8 cellular contexts compared by ENCODE assay signal in the genomic region with DNA sequence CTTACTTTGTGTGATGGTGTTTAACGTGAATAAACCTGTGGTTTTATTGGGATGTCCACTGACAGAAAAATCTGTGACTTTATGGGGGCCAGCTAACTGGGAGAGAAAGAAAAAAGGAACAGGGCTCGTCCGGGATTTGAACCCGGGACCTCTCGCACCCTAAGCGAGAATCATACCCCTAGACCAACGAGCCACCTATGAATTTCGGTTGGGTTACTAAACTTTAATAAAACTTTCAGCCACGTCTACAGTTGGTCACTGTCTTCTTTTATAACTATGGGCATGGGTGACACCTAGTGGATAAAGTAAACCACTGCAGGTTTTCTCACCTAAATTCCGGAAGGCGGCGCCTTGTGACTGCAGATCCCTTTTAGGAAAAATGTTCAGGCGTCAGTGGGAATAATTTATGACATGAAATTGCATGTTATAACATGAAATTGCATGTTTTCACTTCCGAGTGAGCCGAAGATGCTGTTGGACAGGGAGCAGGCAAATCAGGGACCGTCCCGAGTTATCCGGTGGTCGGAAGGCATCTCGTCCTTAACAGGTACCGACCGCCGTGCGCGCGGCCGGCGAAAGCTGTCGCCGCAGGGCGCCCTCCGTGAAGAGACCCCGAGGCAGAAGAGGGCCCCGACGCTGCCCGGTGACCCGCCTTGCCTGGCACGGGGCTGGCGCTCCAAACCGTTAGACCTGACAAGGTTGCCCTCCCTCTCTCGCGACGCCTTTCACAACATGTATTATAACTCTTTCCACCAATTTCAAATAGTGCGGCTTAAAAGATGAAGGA. TPM values are rescaled to one million over a fixed set of nuclear protein-coding genes. Genes with fewer than 3 reads are reported as not detected.
A peak's percentile ranks its signal among the peaks of the same experiment; 100 is the strongest.
DNase-seq lines count a peak whose midpoint lies in the region; ATAC-seq and TF ChIP-seq lines count a peak whose summit lies in the region.

No MANE protein-coding gene starts in this region.

- H3K27me3 ChIP-seq in GM06990 (replicated peaks; ENCODE audit: control insufficient read depth, insufficient read depth, low read length) = no peaks in the 10 kb centered on the region
- H3K27me3 ChIP-seq in mucosa of rectum (ENCODE audit: control insufficient read depth in 2 of 2, insufficient read depth in 2 of 2, low read length in 2 of 2) = no peaks in the 10 kb centered on the region
- H3K27me3 ChIP-seq in stomach smooth muscle (ENCODE audit: control insufficient read depth in 1 of 2, insufficient read depth in 2 of 2, low read length in 2 of 2) = no peaks in the 10 kb centered on the region

- H3K4me1 ChIP-seq in mucosa of rectum (ENCODE audit: control insufficient read depth in 2 of 2, insufficient read depth in 2 of 2, low read length in 2 of 2) (peaks cover 0 to 15% of the 10 kb centered on the region in 2 donors), stomach smooth muscle (ENCODE audit: control insufficient read depth, insufficient read depth, low read length) (peaks cover 7% of the 10 kb centered on the region)

- H3K36me3 ChIP-seq in GM06990 (ENCODE audit: control insufficient read depth, insufficient read depth, low read length) (no peaks in the 10 kb centered on the region), mucosa of rectum (ENCODE audit: control insufficient read depth in 2 of 2, insufficient read depth in 2 of 2, low read length in 2 of 2) (no peaks in the 10 kb centered on the region), stomach smooth muscle (ENCODE audit: control insufficient read depth in 2 of 2, insufficient read depth in 2 of 2, low read length in 2 of 2) (no peaks in the 10 kb centered on the region)

- peak overlapping the region; percentile 77 for H3K4me3 ChIP-seq in GM06990 (replicated peaks; ENCODE audit: low read depth, low read length)
- peak overlapping the region; percentile 83 to 95 for H3K4me3 ChIP-seq in mucosa of rectum (ENCODE audit: low read length in 2 of 2)
- peak overlapping the region; percentile 73 to 97 for H3K4me3 ChIP-seq in stomach smooth muscle (ENCODE audit: low read length in 2 of 2)

- peak overlapping the region in 1 of 2 donors; percentile 49 for H3K27ac ChIP-seq in mucosa of rectum (ENCODE audit: low read depth in 2 of 2, low read length in 2 of 2)
- peak overlapping the region; percentile 33 for H3K27ac ChIP-seq in stomach smooth muscle (ENCODE audit: low read length)

- peak; percentile 92 for TF ChIP-seq CTCF in GM06990 (IDR thresholded peaks at IDR 0.05; ENCODE audit: insufficient read depth, low read length, poor library complexity, severe bottlenecking)

- DNase-seq in GM06990 (ENCODE audit: extremely low read depth, insufficient read length) (peak; percentile 80), HuH-7 (ENCODE audit: low spot score) (peak; percentile 49), NOMO-1 treated with DMSO at 0.1 percent for 48 hours (lab: John Stamatoyannopoulos, UW; ENCODE audit: unreplicated experiment) (peak; percentile 83), activated T-cell treated with anti-CD3 and anti-CD28 coated beads for 1 hour (ENCODE audit: low read depth) (peak; percentile 28)

- H3K9ac ChIP-seq in mucosa of rectum (ENCODE audit: low read depth in 1 of 2, low read length in 2 of 2) = peak overlapping the region; percentile 68 to 70
- peak overlapping the region; percentile 56 to 66 for H3K9ac ChIP-seq in stomach smooth muscle (ENCODE audit: low read length in 2 of 2)

- no peaks in the 10 kb centered on the region for H3K9me3 ChIP-seq in mucosa of rectum (ENCODE audit: control insufficient read depth in 2 of 2, low read length in 2 of 2)
- no peaks in the 10 kb centered on the region for H3K9me3 ChIP-seq in stomach smooth muscle (ENCODE audit: control insufficient read depth in 2 of 2, low read length in 2 of 2)

- ATAC-seq in esophagus mucosa (peak; percentile 70), GM18867 (IDR thresholded peaks at IDR 0.05; ENCODE audit: unreplicated experiment) (no peak)

RNA-seq across cellular contexts. Expression of a gene that starts 18.2 kb away (rescaled TPM):
- not detected for total RNA-seq in esophagus mucosa

RNA-seq across cellular contexts. Expression of a gene that starts 21.6 kb away (rescaled TPM):
- total RNA-seq in esophagus mucosa = not detected

RNA-seq across cellular contexts. Expression of a gene that starts 32.1 kb away (rescaled TPM):
- not detected for total RNA-seq in esophagus mucosa

RNA-seq across cellular contexts. Expression of a gene that starts 48.6 kb away (rescaled TPM):
- total RNA-seq in esophagus mucosa = not detected

Comparison
In these comparisons a context has a peak if more than half of its experiments do, and no peak if none do; other contexts are left out.
1. DNase-seq: peak in every context shown above with its lines; median percentile 83 in NOMO-1 treated with DMSO at 0.1 percent for 48 hours; 80 in GM06990; 49 in HuH-7; 28 in activated T-cell treated with anti-CD3 and anti-CD28 coated beads for 1 hour.